In genomic region chr12:94182971-94183701, GRCh38 we compare ENCODE assay signal across 1 cellular context.
TF ChIP-seq lines count a peak whose summit lies in the region.

No MANE protein-coding gene starts in this region.

TF ChIP-seq in HepG2, 621 proteins besides CTCF, POLR2A, EP300 and RAD21 (continued from another document and continues in another):
- TF ChIP-seq ZBTB37 (CRISPR knock-in tag; IDR thresholded peaks at IDR 0.05) (0 out of 2 replicates have a peak, but pooled peaks have one; percentile 8), BCL6 (CRISPR knock-in tag; IDR thresholded peaks at IDR 0.05) (no peak), PATZ1 (CRISPR knock-in tag; IDR thresholded peaks at IDR 0.05) (no peak), ZNF576 (CRISPR knock-in tag; IDR thresholded peaks at IDR 0.05) (no peak), ZNF780A (CRISPR knock-in tag; IDR thresholded peaks at IDR 0.05) (no peak), PRDM4 (CRISPR knock-in tag; IDR thresholded peaks at IDR 0.05; ENCODE audit: borderline replicate concordance) (peak; percentile 81; the same call in 1 of the 2 replicates), ZSCAN31 (CRISPR knock-in tag; IDR thresholded peaks at IDR 0.05; ENCODE audit: low read depth) (no peak), EED (CRISPR knock-in tag; IDR thresholded peaks at IDR 0.05) (no peak), POGZ (CRISPR knock-in tag; IDR thresholded peaks at IDR 0.05) (0 out of 2 replicates have a peak, but pooled peaks have one; percentile 13), ADNP (CRISPR knock-in tag; IDR thresholded peaks at IDR 0.05) (no peak), SP140L (CRISPR knock-in tag; IDR thresholded peaks at IDR 0.05; ENCODE audit: borderline replicate concordance) (no peak), PCBP1 (IDR thresholded peaks at IDR 0.05; ENCODE audit: borderline replicate concordance, low read depth, low read length) (no peak), MTA1 (CRISPR knock-in tag; IDR thresholded peaks at IDR 0.05; ENCODE audit: borderline replicate concordance) (no peak), ZNF292 (CRISPR knock-in tag; IDR thresholded peaks at IDR 0.05; ENCODE audit: borderline replicate concordance, low read depth) (no peak), TFAP4 (IDR thresholded peaks at IDR 0.05; ENCODE audit: borderline replicate concordance, low read depth) (peak; percentile 17; the same call in 1 of the 2 replicates), ZNF660 (CRISPR knock-in tag; IDR thresholded peaks at IDR 0.05; ENCODE audit: borderline replicate concordance, low read depth) (no peak), ZNF816 (CRISPR knock-in tag; IDR thresholded peaks at IDR 0.05; ENCODE audit: borderline replicate concordance) (0 out of 2 replicates have a peak, but pooled peaks have one; percentile 21), E2F2 (CRISPR knock-in tag; IDR thresholded peaks at IDR 0.05; ENCODE audit: borderline replicate concordance) (no peak), ARHGAP35 (CRISPR knock-in tag; IDR thresholded peaks at IDR 0.05; ENCODE audit: borderline replicate concordance) (no peak), MED8 (CRISPR knock-in tag; IDR thresholded peaks at IDR 0.05; ENCODE audit: insufficient replicate concordance) (no peak), CBX1 (IDR thresholded peaks at IDR 0.05; ENCODE audit: low read depth) (no peak), SIX4 (CRISPR knock-in tag; IDR thresholded peaks at IDR 0.05) (peak; percentile 61; the same call in 1 of the 2 replicates), REPIN1 (CRISPR knock-in tag; IDR thresholded peaks at IDR 0.05; ENCODE audit: borderline replicate concordance, low read depth) (no peak), HDAC1 (CRISPR knock-in tag; IDR thresholded peaks at IDR 0.05) (no peak), GMEB2 (CRISPR knock-in tag; IDR thresholded peaks at IDR 0.05; ENCODE audit: low read depth) (no peak), HNF1A (IDR thresholded peaks at IDR 0.05; ENCODE audit: low read depth) (0 out of 2 replicates have a peak, but pooled peaks have one; percentile 8), HNF1A (CRISPR knock-in tag; IDR thresholded peaks at IDR 0.05; ENCODE audit: borderline replicate concordance) (no peak; the same call in 1 of the 2 replicates), YEATS4 (CRISPR knock-in tag; IDR thresholded peaks at IDR 0.05; ENCODE audit: borderline replicate concordance) (peak; percentile 53; the same call in 1 of the 2 replicates), MBD4 (IDR thresholded peaks at IDR 0.05; ENCODE audit: borderline replicate concordance, low read length) (0 out of 2 replicates have a peak, but pooled peaks have one; percentile 49), ZNF619 (CRISPR knock-in tag; IDR thresholded peaks at IDR 0.05) (no peak), ZNF17 (CRISPR knock-in tag; IDR thresholded peaks at IDR 0.05) (no peak), ZSCAN25 (CRISPR knock-in tag; IDR thresholded peaks at IDR 0.05) (no peak), ERF (CRISPR knock-in tag; IDR thresholded peaks at IDR 0.05) (no peak), ZNF512B (CRISPR knock-in tag; IDR thresholded peaks at IDR 0.05; ENCODE audit: borderline replicate concordance) (no peak), KLF9 (CRISPR knock-in tag; IDR thresholded peaks at IDR 0.05; ENCODE audit: low read depth) (no peak), ZNF282 (IDR thresholded peaks at IDR 0.05; ENCODE audit: partially characterized antibody) (no peak), ZNF430 (CRISPR knock-in tag; IDR thresholded peaks at IDR 0.05) (no peak), SIX1 (CRISPR knock-in tag; IDR thresholded peaks at IDR 0.05; ENCODE audit: borderline replicate concordance) (peak; percentile 92), ZNF230 (CRISPR knock-in tag; IDR thresholded peaks at IDR 0.05) (no peak), ZMYM4 (CRISPR knock-in tag; IDR thresholded peaks at IDR 0.05) (no peak), HNF4A (CRISPR knock-in tag; IDR thresholded peaks at IDR 0.05) (no peak), GTF3A (CRISPR knock-in tag; conservative IDR thresholded peaks at IDR 0.05) (no peak), ZNF800 (CRISPR knock-in tag; IDR thresholded peaks at IDR 0.05) (0 out of 2 replicates have a peak, but pooled peaks have one; percentile 0), ZNF703 (CRISPR knock-in tag; IDR thresholded peaks at IDR 0.05; ENCODE audit: borderline replicate concordance) (no peak)
